8 cellular contexts compared by ENCODE assay signal in genomic region chrX:149937881-149938426, GRCh38.
DNase-seq lines count a peak whose midpoint lies in the region; ATAC-seq lines count a peak whose summit lies in the region.

No MANE protein-coding gene starts in this region.

- DNase-seq in Ammon's horn (ENCODE audit: low spot score): peak; percentile 7
- DNase-seq in T-helper 2 cell: peak in 3 of 5 experiments; percentile 19 to 36 (median 23)
- peak; percentile 19 for DNase-seq in effector CD8-positive, alpha-beta T cell (lab: John Stamatoyannopoulos, UW)
- no peak for DNase-seq in islet precursor cell
- no peak for DNase-seq in central memory CD4-positive, alpha-beta T cell

- H3K4me1 ChIP-seq in muscle layer of duodenum (ENCODE audit: control insufficient read depth in 1 of 2, insufficient read depth in 2 of 2, low read length in 2 of 2): peaks cover 0 to 9% of the 10 kb centered on the region in 2 donors

- H3K27ac ChIP-seq in muscle layer of duodenum (ENCODE audit: low read length): peak overlapping the region; percentile 80

- peak overlapping the region; percentile 61 to 72 for H3K4me3 ChIP-seq in muscle layer of duodenum (ENCODE audit: low read depth in 1 of 2, low read length in 2 of 2)

- H3K27me3 ChIP-seq in muscle layer of duodenum (ENCODE audit: low read depth, low read length): no peaks in the 10 kb centered on the region

- ATAC-seq in GM21825 (IDR thresholded peaks at IDR 0.05; ENCODE audit: unreplicated experiment) (peak; percentile 0), GM19467 (IDR thresholded peaks at IDR 0.05; ENCODE audit: unreplicated experiment) (no peak)

- H3K36me3 ChIP-seq in muscle layer of duodenum (ENCODE audit: control insufficient read depth in 1 of 2, insufficient read depth in 2 of 2, low read length in 2 of 2): no peaks in the 10 kb centered on the region

- no peaks in the 10 kb centered on the region for H3K9me3 ChIP-seq in muscle layer of duodenum (ENCODE audit: control insufficient read depth in 1 of 2, low read length in 2 of 2)

Comparison
In these comparisons a context has a peak if more than half of its experiments do, and no peak if none do; other contexts are left out.
1. DNase-seq: peak in Ammon's horn (single experiment), T-helper 2 cell (3 of 5) and effector CD8-positive, alpha-beta T cell (single experiment); none in islet precursor cell (single experiment) and central memory CD4-positive, alpha-beta T cell (single experiment).